Comparison of ENCODE assay signal across 9 cellular contexts in genomic region chr1:1917995-1918900, GRCh38. TPM values are rescaled to one million over a fixed set of nuclear protein-coding genes. Genes with fewer than 3 reads are reported as not detected.
DNase-seq lines count a peak whose midpoint lies in the region; ATAC-seq and TF ChIP-seq lines count a peak whose summit lies in the region.
"Had no signal": no experiment of that assay in that cellular context is flagged by ENCODE, and none has a peak within 500 bp of the region (broad histone marks: within the 10 kb centered on the region; RNA-seq: fewer than 3 reads in every experiment).

No MANE protein-coding gene starts in this region.

- H3K9me3 Mint-ChIP-seq in IgD-negative memory B cell: no peaks in the 10 kb centered on the region
- peaks cover 0 to 2% (median 0%) of the 10 kb centered on the region in 7 donors for H3K9me3 Mint-ChIP-seq in naive B cell

- DNase-seq in A673 (ENCODE audit: low spot score) (no peak), coronary artery (ENCODE audit: low spot score) (no peak), naive B cell (no peak), NCI-H1092 treated with DMSO at 0.1 percent for 48 hours (lab: John Stamatoyannopoulos, UW) (no peak)
- no peak for DNase-seq in stimulated activated naive CD4-positive, alpha-beta T cell (lab: John Stamatoyannopoulos, UW)

- ATAC-seq in naive B cell (ENCODE audit: low read depth in 2 of 2) (no peak), GM19351 (IDR thresholded peaks at IDR 0.05; ENCODE audit: unreplicated experiment) (no peak), GM21825 (IDR thresholded peaks at IDR 0.05; ENCODE audit: unreplicated experiment) (no peak)

- H3K9me3 ChIP-seq in A673 (ENCODE audit: low read depth, low read length, poor library complexity, severe bottlenecking): no peaks in the 10 kb centered on the region

- no peaks in the 10 kb centered on the region for H3K36me3 ChIP-seq in A673 (ENCODE audit: insufficient read depth, low read length, poor library complexity, severe bottlenecking)

- no TSS peak for BruUV-seq in A673 (replicated peaks; lab: Mats Ljungman, UMichigan)

- TF ChIP-seq CTCF in A673 (conservative IDR thresholded peaks at IDR 0.05; ENCODE audit: low read depth, low read length): no peak
- TF ChIP-seq CTCF in coronary artery (IDR thresholded peaks at IDR 0.05): no peak

- H3K4me1 ChIP-seq in A673 (ENCODE audit: insufficient read depth, low read length, poor library complexity, severe bottlenecking): peaks cover 13% of the 10 kb centered on the region

- H3K27me3 ChIP-seq in A673 (replicated peaks; ENCODE audit: insufficient read depth, low read depth, low read length, poor library complexity): no peaks in the 10 kb centered on the region

- CTCF ChIA-PET in A673 (lab: Charles Lee): no interaction called here

- H3K27ac Mint-ChIP-seq in IgD-negative memory B cell (no peak overlapping the region), naive B cell (no peak overlapping the region)

- H3K4me3 ChIP-seq in A673 (ENCODE audit: low read depth, low read length, poor library complexity, severe bottlenecking) (peak overlapping the region; percentile 62), coronary artery (peak overlapping the region; percentile 77)

- H3K4me3 Mint-ChIP-seq in IgD-negative memory B cell (peak overlapping the region in 3 of 4 donors; percentile 50 to 65 (median 65)), naive B cell (peak overlapping the region; percentile 50 to 80 (median 55))

- H3K36me3 Mint-ChIP-seq in IgD-negative memory B cell (peaks cover 3% of the 10 kb centered on the region), naive B cell (no peaks in the 10 kb centered on the region)

- H3K4me1 Mint-ChIP-seq in IgD-negative memory B cell (no peaks in the 10 kb centered on the region), naive B cell (peaks cover 0 to 5% (median 3%) of the 10 kb centered on the region in 3 donors)

- POLR2A ChIA-PET in A673 (lab: Charles Lee; ENCODE audit: low non-redundant PET): interaction anchor here (0.6 kb wide), 1 partner anchor 9 kb away, joined by 6 read pairs; no protein-coding TSS in a partner anchor

- no peaks in the 10 kb centered on the region for H3K27me3 Mint-ChIP-seq in IgD-negative memory B cell
- peaks cover 0 to 13% (median 8%) of the 10 kb centered on the region in 3 donors for H3K27me3 Mint-ChIP-seq in naive B cell

- peak overlapping the region; percentile 65 for H3K27ac ChIP-seq in A673 (ENCODE audit: low read depth, low read length, poor library complexity, severe bottlenecking)
- H3K27ac ChIP-seq in coronary artery: no peak overlapping the region

- intact Hi-C loops in A673 (cut with micrococcal nuclease; ENCODE audit: unreplicated experiment): no loop called here

RNA-seq across cellular contexts. Expression of gene TMEM52, which starts 0.8 kb away (rescaled TPM):
- 4.1 and 10.3 TPM in 2 replicates for total RNA-seq in A673 (2021)
- not detected for polyA plus RNA-seq in IgD-negative memory B cell
- under 1 TPM in 2 of 6 donors, not detected in 4; 0.28 to 0.31 TPM for polyA plus RNA-seq in naive B cell (ENCODE audit: low read depth in 6 of 6)
- total RNA-seq: M059J had no signal

RNA-seq across cellular contexts. Expression of gene CALML6, which starts 3.2 kb away (rescaled TPM):
- 0.28 TPM in 1 of 2 replicates, not detected in the other for total RNA-seq in A673 (2021)
- polyA plus RNA-seq in IgD-negative memory B cell: not detected
- not detected for polyA plus RNA-seq in naive B cell (ENCODE audit: low read depth in 6 of 6)
- total RNA-seq: M059J had no signal

RNA-seq across cellular contexts. Expression of gene GNB1, which starts 27.4 kb away (rescaled TPM):
- 610 and 611 TPM in 2 replicates for total RNA-seq in A673 (2021)
- polyA plus RNA-seq in IgD-negative memory B cell: 40.0 TPM
- polyA plus RNA-seq in naive B cell (ENCODE audit: low read depth in 6 of 6): 100 to 1,000 TPM in 3 of 6 donors, 10 to 100 TPM in 3; 57.9 to 131 (median 92.3) TPM
